Comparison of ENCODE assay signal across 20 cellular contexts in genomic region chr7:137017221-137017620, GRCh38.
DNase-seq lines count a peak whose midpoint lies in the region; ATAC-seq and TF ChIP-seq lines count a peak whose summit lies in the region.
"Had no signal": no experiment of that assay in that cellular context is flagged by ENCODE, and none has a peak within 500 bp of the region (broad histone marks: within the 10 kb centered on the region; RNA-seq: fewer than 3 reads in every experiment).

No MANE protein-coding gene starts in this region.

- no peak for TF ChIP-seq CTCF in PC-3 (conservative IDR thresholded peaks at IDR 0.05; ENCODE audit: low read depth, low read length)
- no peak for TF ChIP-seq CTCF in testis (IDR thresholded peaks at IDR 0.05)

- H3K9ac ChIP-seq in PC-3 (ENCODE audit: low read length) = no peak overlapping the region
- H3K9ac ChIP-seq: BLaER1 had no signal

- BruUV-seq in PC-3 (replicated peaks; lab: Mats Ljungman, UMichigan) = no TSS peak

- POLR2A ChIA-PET in PC-3 (lab: Charles Lee; ENCODE audit: unreplicated experiment) = no interaction called here

- no peaks in the 10 kb centered on the region for H3K9me3 ChIP-seq in PC-3 (ENCODE audit: low read length)
- no peaks in the 10 kb centered on the region for H3K9me3 ChIP-seq in testis
- H3K9me3 ChIP-seq: BLaER1, Caco-2 had no signal

- H3K4me3 ChIP-seq in PC-3 (ENCODE audit: low read length) (no peak overlapping the region), testis (no peak overlapping the region)
- H3K4me3 ChIP-seq: BLaER1, GM12878, GM23338 had no signal

- H3K36me3 ChIP-seq in PC-3 (ENCODE audit: low read depth, low read length) (no peaks in the 10 kb centered on the region), testis (ENCODE audit: low read depth, missing control alignments) (no peaks in the 10 kb centered on the region)
- H3K36me3 ChIP-seq: BLaER1 had no signal

- ATAC-seq in PC-3 (no peak), GM18868 (IDR thresholded peaks at IDR 0.05; ENCODE audit: unreplicated experiment) (no peak)
- ATAC-seq: CD8-positive, alpha-beta T cell; GM12878; GM23338; HCT116 had no signal

- H3K9me2 ChIP-seq in PC-3 (replicated peaks; ENCODE audit: low read length) = no peaks in the 10 kb centered on the region

- DNase-seq in EL = peak; percentile 8
- peak; percentile 14 for DNase-seq in PC-3
- peak; percentile 7 for DNase-seq in fibroblast of gingiva (ENCODE audit: low read depth)
- DNase-seq in iris pigment epithelial cell (ENCODE audit: low read depth) = peak; percentile 39
- no peak for DNase-seq in MV-4-11 (lab: John Stamatoyannopoulos, UW)
- DNase-seq in testis = no peak
- no peak for DNase-seq in NCI-H1105 treated with DMSO at 0.1 percent for 48 hours (lab: John Stamatoyannopoulos, UW)
- DNase-seq: Caco-2; CD4-positive, CD25-positive, alpha-beta regulatory T cell; CD8-positive, alpha-beta T cell; DMS153; DND-41; GDM1; H9 had no signal

- TF ChIP-seq POLR2A in testis (IDR thresholded peaks at IDR 0.05) = no peak

- H2AFZ ChIP-seq in PC-3 (ENCODE audit: low read length) = no peak overlapping the region
- H2AFZ ChIP-seq: GM23338 had no signal

- H3K27me3 ChIP-seq in PC-3 (ENCODE audit: low read length) = no peaks in the 10 kb centered on the region
- H3K27me3 ChIP-seq in testis = no peaks in the 10 kb centered on the region
- H3K27me3 ChIP-seq: BLaER1 had no signal

- intact Hi-C loops in PC-3 (cut with micrococcal nuclease) (no loop called here), testis (cut with DNase I; ENCODE audit: low total_unique reads) (no loop called here)

- CTCF ChIA-PET in PC-3 (lab: Charles Lee) = no interaction called here

- WGBS in testis, 2 donors = 76 to 88% methylated on average over 1 of the region's 1 CpG

- H3K4me2 ChIP-seq in PC-3 (ENCODE audit: low read length) = no peak overlapping the region
- H3K4me2 ChIP-seq: BLaER1 had no signal

- H3K79me2 ChIP-seq in PC-3 (ENCODE audit: low read length) = no peaks in the 10 kb centered on the region

- H3K4me1 ChIP-seq in PC-3 (ENCODE audit: insufficient read depth, low read length) (no peaks in the 10 kb centered on the region), testis (no peaks in the 10 kb centered on the region)
- H3K4me1 ChIP-seq: BLaER1, Caco-2 had no signal

- no peaks in the 10 kb centered on the region for H4K20me1 ChIP-seq in PC-3 (ENCODE audit: low read length)
- H4K20me1 ChIP-seq: BLaER1 had no signal

- no peaks in the 10 kb centered on the region for H3F3A ChIP-seq in PC-3 (ENCODE audit: low read length, unreplicated experiment)

- H3K27ac ChIP-seq in PC-3 (ENCODE audit: low read length) = no peak overlapping the region
- no peak overlapping the region for H3K27ac ChIP-seq in testis
- H3K27ac ChIP-seq: BLaER1, C4-2B had no signal

Comparison
In these comparisons a context has a peak if more than half of its experiments do, and no peak if none do; other contexts are left out.
1. DNase-seq: peak in EL (single experiment), PC-3 (single experiment), fibroblast of gingiva (single experiment) and iris pigment epithelial cell (single experiment); none in MV-4-11 (single experiment), testis (single experiment) and NCI-H1105 treated with DMSO at 0.1 percent for 48 hours (single experiment).